Comparison of ENCODE assay signal across 8 cellular contexts in the genomic region with DNA sequence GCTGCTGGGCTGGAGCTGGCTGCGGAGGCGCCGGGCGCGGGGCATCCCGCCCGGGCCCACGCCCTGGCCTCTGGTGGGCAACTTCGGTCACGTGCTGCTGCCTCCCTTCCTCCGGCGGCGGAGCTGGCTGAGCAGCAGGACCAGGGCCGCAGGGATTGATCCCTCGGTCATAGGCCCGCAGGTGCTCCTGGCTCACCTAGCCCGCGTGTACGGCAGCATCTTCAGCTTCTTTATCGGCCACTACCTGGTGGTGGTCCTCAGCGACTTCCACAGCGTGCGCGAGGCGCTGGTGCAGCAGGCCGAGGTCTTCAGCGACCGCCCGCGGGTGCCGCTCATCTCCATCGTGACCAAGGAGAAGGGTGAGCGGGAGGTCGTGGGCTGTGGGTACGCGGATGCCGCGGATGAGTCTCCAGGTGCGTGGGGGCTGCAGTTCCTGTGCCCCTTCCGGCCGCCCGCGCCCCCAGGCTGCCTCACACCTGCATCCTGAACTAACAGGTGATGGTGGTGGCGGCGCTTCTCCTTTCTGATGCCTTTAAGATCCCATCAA. TPM values are rescaled to one million over a fixed set of nuclear protein-coding genes. Genes with fewer than 3 reads are reported as not detected.
DNase-seq lines count a peak whose midpoint lies in the region; ATAC-seq, FAIRE-seq and TF ChIP-seq lines count a peak whose summit lies in the region.

No MANE protein-coding gene starts in this region.

- H3K27ac Mint-ChIP-seq in CD4-positive, CD25-positive, alpha-beta regulatory T cell: peak overlapping the region; percentile 49 to 83 (median 82)

- H2AFZ ChIP-seq in HepG2 (ENCODE audit: low read length): no peak overlapping the region

- peaks cover 6% of the 10 kb centered on the region for H3K36me3 Mint-ChIP-seq in CD4-positive, CD25-positive, alpha-beta regulatory T cell

- H3K9me3 Mint-ChIP-seq in CD4-positive, CD25-positive, alpha-beta regulatory T cell: no peaks in the 10 kb centered on the region

- peaks cover 18 to 31% (median 22%) of the 10 kb centered on the region in 4 donors for H3K4me1 Mint-ChIP-seq in CD4-positive, CD25-positive, alpha-beta regulatory T cell

- FAIRE-seq in HepG2 (lab: Jason Lieb, UNC): no peak

- H3K9me3 ChIP-seq in CD4-positive, CD25-positive, alpha-beta regulatory T cell (ENCODE audit: control insufficient read depth in 2 of 2, low read length in 2 of 2): no peaks in the 10 kb centered on the region
- H3K9me3 ChIP-seq in Panc1 (ENCODE audit: control insufficient read depth, insufficient read depth, low read depth, low read length): no peaks in the 10 kb centered on the region
- no peaks in the 10 kb centered on the region for H3K9me3 ChIP-seq in HepG2 (ENCODE audit: low read length)

- intact Hi-C loops in Panc1 (cut with micrococcal nuclease; ENCODE audit: unreplicated experiment): no loop called here
- intact Hi-C loops in HepG2 (cut with micrococcal nuclease; ENCODE audit: unreplicated experiment): loop anchor here (2.0 kb wide), 1 partner anchor 57 kb away; a partner anchor contains a TSS

- WGBS in HepG2 (ENCODE audit: low lambda C conversion rate): 76% methylated on average over 19 of the region's 45 CpGs

- no peaks in the 10 kb centered on the region for H3K36me3 ChIP-seq in CD4-positive, CD25-positive, alpha-beta regulatory T cell (ENCODE audit: control insufficient read depth, insufficient read depth, low read length)
- H3K36me3 ChIP-seq in Panc1 (ENCODE audit: control insufficient read depth, insufficient read depth, low read length) (no peaks in the 10 kb centered on the region), HepG2 (replicated peaks in 1 of 2; ENCODE audit: control insufficient read depth in 1 of 2, insufficient read depth in 2 of 2, low read length in 2 of 2) (no peaks in the 10 kb centered on the region)

- peak; percentile 5 to 45 (median 24) for DNase-seq in CD4-positive, CD25-positive, alpha-beta regulatory T cell
- DNase-seq in Panc1 (ENCODE audit: low read depth, low spot score) (no peak), astrocyte of the cerebellum (ENCODE audit: low read depth) (no peak), HepG2 (ENCODE audit: low spot score) (no peak), SIG-M5 treated with dmso at 0.1 percent for 504 hours (lab: John Stamatoyannopoulos, UW; ENCODE audit: unreplicated experiment) (no peak), dermis blood vessel endothelial cell (no peak)
- DNase-seq in stimulated activated CD4-positive, alpha-beta T cell treated with anti-CD3 and anti-CD28 coated beads, TNF-alpha, amount 100 ng/mL, for 24 hours (ENCODE audit: low read depth in 3 of 3): peak in 2 of 3 experiments; percentile 7 to 14

- TF ChIP-seq CTCF in Panc1 (IDR thresholded peaks at IDR 0.05): no peak
- TF ChIP-seq CTCF in astrocyte of the cerebellum (IDR thresholded peaks at IDR 0.05; ENCODE audit: low read depth, low read length, missing control alignments): no peak
- TF ChIP-seq CTCF in HepG2 (CRISPR knock-in tag; IDR thresholded peaks at IDR 0.05): no peak

- peak; percentile 2 to 15 for ATAC-seq in CD4-positive, CD25-positive, alpha-beta regulatory T cell (ENCODE audit: low read depth in 2 of 2)
- ATAC-seq in GM21825 (IDR thresholded peaks at IDR 0.05; ENCODE audit: unreplicated experiment) (peak; percentile 27), Panc1 (peak; percentile 14; the same call in 1 of the 2 replicates), HepG2 (no peak)

- H4K20me1 ChIP-seq in HepG2 (ENCODE audit: insufficient read depth, low read length): no peaks in the 10 kb centered on the region

- H3K27me3 Mint-ChIP-seq in CD4-positive, CD25-positive, alpha-beta regulatory T cell: peaks cover 21% of the 10 kb centered on the region

- peak overlapping the region; percentile 69 for H3K4me3 ChIP-seq in CD4-positive, CD25-positive, alpha-beta regulatory T cell (ENCODE audit: low read depth, low read length)
- H3K4me3 ChIP-seq in Panc1 (ENCODE audit: low read depth in 2 of 2, low read length in 2 of 2) (peak overlapping the region; percentile 63 to 75), astrocyte of the cerebellum (ENCODE audit: low read depth, low read length) (peak overlapping the region; percentile 52), HepG2 (replicated peaks in 1 of 3; ENCODE audit: insufficient read depth in 1 of 3, low read depth in 2 of 3, low read length in 3 of 3) (peak overlapping the region; percentile 57 to 82 (median 63))

- no peak overlapping the region for H3K27ac ChIP-seq in CD4-positive, CD25-positive, alpha-beta regulatory T cell (ENCODE audit: insufficient read depth, low read length, poor library complexity, severe bottlenecking)
- H3K27ac ChIP-seq in Panc1 (ENCODE audit: low read length) (no peak overlapping the region), HepG2 (ENCODE audit: extremely low read length, insufficient read depth, low read length) (no peak overlapping the region)

- no peaks in the 10 kb centered on the region for H3K79me2 ChIP-seq in HepG2 (ENCODE audit: insufficient read depth, low read length)

- H3K4me3 Mint-ChIP-seq in CD4-positive, CD25-positive, alpha-beta regulatory T cell: peak overlapping the region; percentile 79 to 88 (median 87)

- BruUV-seq in Panc1 (replicated peaks; lab: Mats Ljungman, UMichigan) (no TSS peak), HepG2 (replicated peaks; lab: Mats Ljungman, UMichigan) (no TSS peak)

- peaks cover 26% of the 10 kb centered on the region for H3K4me1 ChIP-seq in CD4-positive, CD25-positive, alpha-beta regulatory T cell (ENCODE audit: control insufficient read depth, insufficient read depth, low read length, poor library complexity, severe bottlenecking)
- H3K4me1 ChIP-seq in Panc1 (ENCODE audit: control insufficient read depth, insufficient read depth, low read length) (no peaks in the 10 kb centered on the region), HepG2 (ENCODE audit: insufficient read depth, low read length) (peaks cover 22% of the 10 kb centered on the region)

- peak overlapping the region; percentile 98 for H3K4me2 ChIP-seq in HepG2 (ENCODE audit: low read depth, low read length)

- POLR2A ChIA-PET in Panc1 (lab: Charles Lee) (no interaction called here), HepG2 (lab: Yijun Ruan, JAX) (interaction anchor here (1.0 kb wide), 1 partner anchor 108 kb away, joined by 3 read pairs; no protein-coding TSS in a partner anchor)

- in situ Hi-C loops in Panc1 (cut with HindIII; ENCODE audit: low pct_unique_long_range_greater_than_20kb, low sequenced_read_pairs): no loop called here
- in situ Hi-C loops in astrocyte of the cerebellum (cut with HindIII; ENCODE audit: low sequenced_read_pairs): no loop called here
- in situ Hi-C loops in HepG2 (cut with HindIII; ENCODE audit: extremely low pct_ligation_motif_present, low pct_unique_long_range_greater_than_20kb): no loop called here

- TF ChIP-seq EP300 in HepG2 (IDR thresholded peaks at IDR 0.05; ENCODE audit: low read depth in 2 of 2, low read length in 2 of 2) (no peak), HepG2 (CRISPR knock-in tag; IDR thresholded peaks at IDR 0.05; ENCODE audit: borderline replicate concordance) (no peak)

- no peak for TF ChIP-seq RAD21 in HepG2 (CRISPR knock-in tag; IDR thresholded peaks at IDR 0.05)

- CTCF ChIA-PET in Panc1 (lab: Charles Lee): interaction anchor here (0.6 kb wide), 1 partner anchor 54 kb away, joined by 3 read pairs; no protein-coding TSS in a partner anchor
- CTCF ChIA-PET in HepG2 (lab: Yijun Ruan, JAX; ENCODE audit: low intra/inter-chr PET ratio, low total read pairs): no interaction called here

- no peak for TF ChIP-seq POLR2A in HepG2 (IDR thresholded peaks at IDR 0.05; ENCODE audit: insufficient read depth in 1 of 2, low read depth in 2 of 2, low read length in 2 of 2)

- peak overlapping the region; percentile 58; the same call in 1 of the 2 replicates for H3K9ac ChIP-seq in HepG2 (ENCODE audit: insufficient read depth, low read depth, low read length)

- no peaks in the 10 kb centered on the region for H3K27me3 ChIP-seq in CD4-positive, CD25-positive, alpha-beta regulatory T cell (ENCODE audit: control insufficient read depth, insufficient read depth, low read length)
- no peaks in the 10 kb centered on the region for H3K27me3 ChIP-seq in Panc1 (ENCODE audit: control insufficient read depth, insufficient read depth, low read length)
- no peaks in the 10 kb centered on the region; a peak in 2 of 5 replicates for H3K27me3 ChIP-seq in HepG2 (ENCODE audit: control insufficient read depth in 1 of 2, insufficient read depth in 2 of 2, low read length in 2 of 2)

RNA-seq across cellular contexts. Expression of a gene that starts 0.5 kb away (rescaled TPM):
- 2.1 TPM for total RNA-seq in CD4-positive, CD25-positive, alpha-beta regulatory T cell
- 1 to 10 TPM; 1.1 to 2.6 (median 1.8) TPM for polyA plus RNA-seq in CD4-positive, CD25-positive, alpha-beta regulatory T cell
- total RNA-seq in Panc1 (2021; ENCODE audit: unreplicated experiment): 1.2 TPM
- polyA plus RNA-seq in Panc1 (2012; ENCODE audit: insufficient read length): 1.1 TPM
- total RNA-seq in HepG2 (2016; rRNA removed; fragmentation: Illumina TruSeq; extraction: Trizol): 1.9 and 3.4 TPM in 2 replicates
- total RNA-seq in HepG2 (2016; cell fraction: cytosol; rRNA removed; fragmentation: Illumina TruSeq; extraction: Trizol; ENCODE audit: low read depth): 0.71 and 0.88 TPM in 2 replicates
- 2.0 and 3.6 TPM in 2 replicates for total RNA-seq in HepG2 (2016; cell fraction: insoluble cytoplasmic fraction; rRNA removed; fragmentation: Illumina TruSeq; extraction: Trizol)
- total RNA-seq in HepG2 (2016; cell fraction: membrane; rRNA removed; fragmentation: Illumina TruSeq; extraction: Trizol): 1.5 TPM in 2 replicates
- total RNA-seq in HepG2 (2016; cell fraction: nucleus; rRNA removed; fragmentation: Illumina TruSeq; extraction: Trizol): 4.4 and 5.1 TPM in 2 replicates
- 1.3 and 1.4 TPM in 2 replicates for polyA plus RNA-seq in HepG2 (2011; rRNA removed)
- polyA plus RNA-seq in HepG2 (2011; cell fraction: cytosol; rRNA removed): 0.90 and 1.1 TPM in 2 replicates
- polyA plus RNA-seq in HepG2 (2011; cell fraction: nucleus; rRNA removed): 0.74 and 0.88 TPM in 2 replicates
- polyA plus RNA-seq in HepG2 (2012): 1.3 TPM in 2 replicates
- 0.42 and 0.43 TPM in 2 replicates for polyA plus RNA-seq in HepG2 (2016; cell fraction: cytosol; fragmentation: Illumina TruSeq; extraction: Trizol; ENCODE audit: low read depth)
- 1.8 TPM in 2 replicates for polyA plus RNA-seq in HepG2 (2016; cell fraction: insoluble cytoplasmic fraction; fragmentation: Illumina TruSeq; extraction: Trizol; ENCODE audit: low read depth)
- 0.87 and 0.95 TPM in 2 replicates for polyA plus RNA-seq in HepG2 (2016; cell fraction: membrane; fragmentation: Illumina TruSeq; extraction: Trizol; ENCODE audit: low read depth)
- polyA plus RNA-seq in HepG2 (2016; cell fraction: nucleus; fragmentation: Illumina TruSeq; extraction: Trizol; ENCODE audit: insufficient read depth, low read depth): 4.0 and 4.4 TPM in 2 replicates
- polyA minus RNA-seq in HepG2 (2011; rRNA and poly(A)+ RNA removed; ENCODE audit: low replicate concordance): 0.44 and 2.4 TPM in 2 replicates
- 1.8 and 2.6 TPM in 2 replicates for polyA minus RNA-seq in HepG2 (2011; cell fraction: cytosol; rRNA and poly(A)+ RNA removed)
- polyA minus RNA-seq in HepG2 (2011; cell fraction: nucleus; rRNA and poly(A)+ RNA removed): 3.3 and 5.0 TPM in 2 replicates
- 7.4 and 7.7 TPM in 2 replicates for total RNA-seq in dermis blood vessel endothelial cell

RNA-seq across cellular contexts. Expression of a gene that starts 57.8 kb away (rescaled TPM):
- total RNA-seq in CD4-positive, CD25-positive, alpha-beta regulatory T cell: 11.6 TPM
- 10 to 100 TPM; 27.2 to 37.3 (median 34.3) TPM for polyA plus RNA-seq in CD4-positive, CD25-positive, alpha-beta regulatory T cell
- total RNA-seq in Panc1 (2021; ENCODE audit: unreplicated experiment) (20.0 TPM), HepG2 (2016; rRNA removed; fragmentation: Illumina TruSeq; extraction: Trizol) (33.9 and 60.6 TPM in 2 replicates), dermis blood vessel endothelial cell (6.3 and 18.0 TPM in 2 replicates)
- 21.0 TPM for polyA plus RNA-seq in Panc1 (2012; ENCODE audit: insufficient read length)
- total RNA-seq in HepG2 (2016; cell fraction: cytosol; rRNA removed; fragmentation: Illumina TruSeq; extraction: Trizol; ENCODE audit: low read depth): 13.5 and 15.3 TPM in 2 replicates
- total RNA-seq in HepG2 (2016; cell fraction: insoluble cytoplasmic fraction; rRNA removed; fragmentation: Illumina TruSeq; extraction: Trizol): 33.1 and 59.0 TPM in 2 replicates
- 28.0 and 31.0 TPM in 2 replicates for total RNA-seq in HepG2 (2016; cell fraction: membrane; rRNA removed; fragmentation: Illumina TruSeq; extraction: Trizol)
- total RNA-seq in HepG2 (2016; cell fraction: nucleus; rRNA removed; fragmentation: Illumina TruSeq; extraction: Trizol): 34.3 and 39.3 TPM in 2 replicates
- 22.8 and 29.6 TPM in 2 replicates for polyA plus RNA-seq in HepG2 (2011; rRNA removed)
- polyA plus RNA-seq in HepG2 (2011; cell fraction: cytosol; rRNA removed): 26.0 and 26.1 TPM in 2 replicates
- polyA plus RNA-seq in HepG2 (2011; cell fraction: nucleus; rRNA removed): 19.1 and 19.8 TPM in 2 replicates
- polyA plus RNA-seq in HepG2 (2012): 25.8 and 41.0 TPM in 2 replicates
- polyA plus RNA-seq in HepG2 (2016; cell fraction: cytosol; fragmentation: Illumina TruSeq; extraction: Trizol; ENCODE audit: low read depth): 27.4 and 28.1 TPM in 2 replicates
- 117 and 118 TPM in 2 replicates for polyA plus RNA-seq in HepG2 (2016; cell fraction: insoluble cytoplasmic fraction; fragmentation: Illumina TruSeq; extraction: Trizol; ENCODE audit: low read depth)
- polyA plus RNA-seq in HepG2 (2016; cell fraction: membrane; fragmentation: Illumina TruSeq; extraction: Trizol; ENCODE audit: low read depth): 41.4 and 43.3 TPM in 2 replicates
- polyA plus RNA-seq in HepG2 (2016; cell fraction: nucleus; fragmentation: Illumina TruSeq; extraction: Trizol; ENCODE audit: insufficient read depth, low read depth): 77.4 and 77.9 TPM in 2 replicates
- polyA minus RNA-seq in HepG2 (2011; rRNA and poly(A)+ RNA removed; ENCODE audit: low replicate concordance): 28.2 and 43.6 TPM in 2 replicates
- 21.1 and 29.5 TPM in 2 replicates for polyA minus RNA-seq in HepG2 (2011; cell fraction: cytosol; rRNA and poly(A)+ RNA removed)
- polyA minus RNA-seq in HepG2 (2011; cell fraction: nucleus; rRNA and poly(A)+ RNA removed): 17.5 and 18.6 TPM in 2 replicates

Comparison
In these comparisons a context has a peak if more than half of its experiments do, and no peak if none do; other contexts are left out.
1. DNase-seq: peak in CD4-positive, CD25-positive, alpha-beta regulatory T cell (3 of 3) and stimulated activated CD4-positive, alpha-beta T cell treated with anti-CD3 and anti-CD28 coated beads, TNF-alpha, amount 100 ng/mL, for 24 hours (2 of 3); none in Panc1 (single experiment), astrocyte of the cerebellum (single experiment), HepG2 (single experiment), SIG-M5 treated with dmso at 0.1 percent for 504 hours (single experiment) and dermis blood vessel endothelial cell (single experiment).
2. Peak in every context shown above with its lines, with median percentiles within 50 percentile points of each other: H3K4me3 ChIP-seq.